24 cellular contexts compared by ENCODE assay signal in the genomic region with DNA sequence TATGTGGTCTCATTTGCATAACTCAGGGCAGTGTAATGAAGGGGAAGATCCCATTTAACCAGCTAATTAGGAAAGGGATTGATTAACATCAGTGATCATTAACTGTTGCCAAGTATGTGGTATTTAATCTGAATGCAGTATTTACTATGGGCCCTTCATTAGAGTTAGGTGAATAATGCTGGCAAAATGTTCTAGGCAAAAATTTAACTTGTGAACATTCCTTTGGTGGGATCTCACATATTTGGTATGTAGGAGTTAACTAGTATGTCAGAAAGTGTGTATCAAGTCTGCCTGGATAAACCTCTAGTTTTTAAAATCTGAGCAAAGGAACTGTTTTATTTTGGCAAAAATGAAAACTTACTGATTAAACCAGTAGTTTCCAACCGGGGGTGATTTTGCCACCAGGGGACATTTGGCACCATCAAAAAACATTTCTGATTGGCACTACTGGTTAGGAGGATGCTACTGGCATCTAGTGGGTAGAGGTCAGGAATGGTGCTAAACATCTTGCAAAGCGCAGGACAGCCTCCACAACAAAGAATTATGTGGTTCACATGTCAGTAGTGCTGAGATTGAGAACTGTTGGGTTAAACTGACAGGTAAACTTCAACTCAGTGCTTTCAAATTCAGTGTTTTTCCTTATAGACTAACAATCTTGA. TPM values are rescaled to one million over a fixed set of nuclear protein-coding genes. Genes with fewer than 3 reads are reported as not detected.
DNase-seq lines count a peak whose midpoint lies in the region; ATAC-seq and TF ChIP-seq lines count a peak whose summit lies in the region.
"Had no signal": no experiment of that assay in that cellular context is flagged by ENCODE, and none has a peak within 500 bp of the region (broad histone marks: within the 10 kb centered on the region; RNA-seq: fewer than 3 reads in every experiment).

No MANE protein-coding gene starts in this region.

- H2BK12ac ChIP-seq in mesenchymal stem cell (ENCODE audit: low read length in 2 of 2): peak overlapping the region in 1 of 2 experiments; percentile 30

- no peaks in the 10 kb centered on the region for H4K20me1 ChIP-seq in Loucy (ENCODE audit: insufficient read depth, low read length, poor library complexity, severe bottlenecking)

- H4K91ac ChIP-seq in mesenchymal stem cell (ENCODE audit: low read length): no peak overlapping the region

- no peak overlapping the region for H3K14ac ChIP-seq in mesenchymal stem cell (ENCODE audit: low read length in 2 of 2)

- H3K4me3 Mint-ChIP-seq in stimulated activated naive B cell treated with anti-CD40 and anti-IgM and Interleukin-4, amounts not matched to agents 10 μg/mL and 1 μg/mL and 100 μg/mL, for 72 hours: no peak overlapping the region
- H3K4me3 Mint-ChIP-seq: activated naive CD8-positive, alpha-beta T cell; stimulated activated naive CD8-positive, alpha-beta T cell treated with anti-CD3 and anti-CD28 coated beads, Interleukin-15, Interleukin-2, amounts not matched to agents 100 ng/mL and 50 ng/mL, for 24 hours had no signal

- H2AK5ac ChIP-seq in mesenchymal stem cell (ENCODE audit: low read length, severe bottlenecking): peak overlapping the region; percentile 52

- H3K4me1 ChIP-seq in Loucy (ENCODE audit: insufficient read depth, low read length, poor library complexity, severe bottlenecking): no peaks in the 10 kb centered on the region
- H3K4me1 ChIP-seq in mesenchymal stem cell (ENCODE audit: control insufficient read depth, insufficient read depth, low read depth, low read length): peaks cover 17% of the 10 kb centered on the region
- H3K4me1 ChIP-seq: tibial nerve had no signal

- H2BK120ac ChIP-seq in mesenchymal stem cell (ENCODE audit: low read depth, low read length): no peak overlapping the region

- H3K23ac ChIP-seq in mesenchymal stem cell (ENCODE audit: low read length in 2 of 2): no peak overlapping the region

- H3F3A ChIP-seq in Loucy (ENCODE audit: low read depth): no peaks in the 10 kb centered on the region

- H3K36me3 Mint-ChIP-seq in stimulated activated naive B cell treated with anti-CD40 and anti-IgM and Interleukin-4, amounts not matched to agents 10 μg/mL and 1 μg/mL and 100 μg/mL, for 72 hours: no peaks in the 10 kb centered on the region
- H3K36me3 Mint-ChIP-seq: activated naive CD8-positive, alpha-beta T cell had no signal

- H2BK5ac ChIP-seq in mesenchymal stem cell (ENCODE audit: low read depth, low read length, poor library complexity, severe bottlenecking): peak overlapping the region; percentile 75

- H3K9me3 Mint-ChIP-seq in stimulated activated naive B cell treated with anti-CD40 and anti-IgM and Interleukin-4, amounts not matched to agents 10 μg/mL and 1 μg/mL and 100 μg/mL, for 72 hours: no peaks in the 10 kb centered on the region

- no peaks in the 10 kb centered on the region for H3K79me1 ChIP-seq in mesenchymal stem cell (replicated peaks; ENCODE audit: low read length, poor library complexity, severe bottlenecking)

- DNase-seq in ACHN (peak; percentile 64), cardiac fibroblast (ENCODE audit: low read depth in 2 of 2) (peak; percentile 10 to 53), mesenchymal stem cell (no peak), RWPE1 (ENCODE audit: low spot score) (no peak)
- no peak for DNase-seq in stimulated activated naive B cell treated with anti-CD40 and anti-IgM and Interleukin-4, amounts not matched to agents 10 μg/mL and 1 μg/mL and 100 μg/mL, for 72 hours
- DNase-seq in stimulated activated CD4-positive, alpha-beta T cell treated with anti-CD3 and anti-CD28 coated beads, Interleukin-1b, Interleukin-23, amount 100 ng/mL, for 48 hours: no peak
- DNase-seq: C1 segment of cervical spinal cord; DMS 273 treated with DMSO at 0.1 percent for 48 hours; erythroblast; NCI-H1694; NCI-H2227 treated with DMSO at 0.1 percent for 48 hours; occipital lobe; stimulated activated CD4-positive, alpha-beta T cell treated with anti-CD3 and anti-CD28 coated beads, Interleukin-2, amount 100 ng/mL, for 24 hours; T1000 had no signal

- H3K18ac ChIP-seq in mesenchymal stem cell (ENCODE audit: low read depth in 1 of 2, low read length in 2 of 2): no peak overlapping the region

- no peak overlapping the region for H2AFZ ChIP-seq in Loucy (ENCODE audit: low read length)
- H2AFZ ChIP-seq in mesenchymal stem cell (ENCODE audit: low read depth, low read length): no peak overlapping the region

- POLR2A ChIA-PET in RWPE1 (lab: Yijun Ruan, JAX; ENCODE audit: low non-redundant PET): no interaction called here

- no peak overlapping the region for H3K4ac ChIP-seq in mesenchymal stem cell (ENCODE audit: low read depth in 1 of 2, low read length in 2 of 2)

- H3K9ac ChIP-seq in Loucy (ENCODE audit: low read depth, low read length, poor library complexity, severe bottlenecking) (no peak overlapping the region), mesenchymal stem cell (ENCODE audit: low read length) (no peak overlapping the region)

- no peaks in the 10 kb centered on the region for H3K4me1 Mint-ChIP-seq in stimulated activated naive B cell treated with anti-CD40 and anti-IgM and Interleukin-4, amounts not matched to agents 10 μg/mL and 1 μg/mL and 100 μg/mL, for 72 hours

- peak overlapping the region; percentile 67 for H4K8ac ChIP-seq in mesenchymal stem cell (ENCODE audit: low read length)

- CTCF ChIA-PET in RWPE1 (lab: Yijun Ruan, JAX): interaction anchor here (0.6 kb wide), 1 partner anchor 26 kb away, joined by 4 read pairs; no protein-coding TSS in a partner anchor

- H2BK15ac ChIP-seq in mesenchymal stem cell (ENCODE audit: low read depth, poor library complexity, severe bottlenecking): no peak overlapping the region

- H3K27ac ChIP-seq in mesenchymal stem cell (ENCODE audit: low read length, poor library complexity, severe bottlenecking) (peak overlapping the region; percentile 96), RWPE1 (no peak overlapping the region)
- H3K27ac ChIP-seq: 22Rv1, cardiac muscle cell, tibial nerve had no signal

- H3K27me3 Mint-ChIP-seq in stimulated activated naive B cell treated with anti-CD40 and anti-IgM and Interleukin-4, amounts not matched to agents 10 μg/mL and 1 μg/mL and 100 μg/mL, for 72 hours: no peaks in the 10 kb centered on the region
- H3K27me3 Mint-ChIP-seq: stimulated activated naive CD8-positive, alpha-beta T cell treated with anti-CD3 and anti-CD28 coated beads, Interleukin-15, Interleukin-2, amounts not matched to agents 100 ng/mL and 50 ng/mL, for 24 hours had no signal

- H3K4me2 ChIP-seq in Loucy (ENCODE audit: low read depth, low read length, poor library complexity, severe bottlenecking) (no peak overlapping the region), mesenchymal stem cell (ENCODE audit: low read length, poor library complexity, severe bottlenecking) (peak overlapping the region; percentile 34)

- no peak overlapping the region for H3K27ac Mint-ChIP-seq in stimulated activated naive B cell treated with anti-CD40 and anti-IgM and Interleukin-4, amounts not matched to agents 10 μg/mL and 1 μg/mL and 100 μg/mL, for 72 hours
- H3K27ac Mint-ChIP-seq: activated naive CD8-positive, alpha-beta T cell; stimulated activated naive CD8-positive, alpha-beta T cell treated with anti-CD3 and anti-CD28 coated beads, Interleukin-15, Interleukin-2, amounts not matched to agents 100 ng/mL and 50 ng/mL, for 24 hours had no signal

- no peaks in the 10 kb centered on the region for H3K9me2 ChIP-seq in Loucy (replicated peaks; ENCODE audit: low read depth, low read length)

- TF ChIP-seq CTCF in Loucy (conservative IDR thresholded peaks at IDR 0.05; ENCODE audit: low read length): 0 out of 2 replicates have a peak, but pooled peaks have one; percentile 9
- TF ChIP-seq CTCF in cardiac fibroblast (IDR thresholded peaks at IDR 0.05; ENCODE audit: low read depth, low read length): no peak
- TF ChIP-seq CTCF in RWPE1 (conservative IDR thresholded peaks at IDR 0.05; ENCODE audit: low read depth): no peak

- ATAC-seq in stimulated activated naive B cell treated with anti-CD40 and anti-IgM and Interleukin-4, amounts not matched to agents 10 μg/mL and 1 μg/mL and 100 μg/mL, for 72 hours (replicated peaks): no peak
- ATAC-seq in GM18502 (IDR thresholded peaks at IDR 0.05; ENCODE audit: poor library complexity, unreplicated experiment): no peak
- ATAC-seq: activated CD4-positive, CD25-positive, alpha-beta regulatory T cell treated with anti-CD3 and anti-CD28 coated beads, Interleukin-2, amount 50 U/mL, for 24 hours; Panc1 had no signal

- H3K79me2 ChIP-seq in Loucy (ENCODE audit: insufficient read depth, low read length): no peaks in the 10 kb centered on the region

- H3K36me3 ChIP-seq in Loucy (ENCODE audit: insufficient read depth, low read length) (no peaks in the 10 kb centered on the region), mesenchymal stem cell (ENCODE audit: control insufficient read depth in 1 of 2, insufficient read depth in 2 of 2, low read depth in 1 of 2, low read length in 2 of 2) (no peaks in the 10 kb centered on the region)
- H3K36me3 ChIP-seq: cardiac muscle cell, tibial nerve had no signal

- H3K4me3 ChIP-seq in Loucy (ENCODE audit: low read length, poor library complexity, severe bottlenecking) (no peak overlapping the region), cardiac fibroblast (replicated peaks in 1 of 2; ENCODE audit: low read depth in 2 of 2, low read length in 2 of 2) (no peak overlapping the region), mesenchymal stem cell (ENCODE audit: insufficient read depth in 1 of 2, low read depth in 1 of 2, low read length in 2 of 2) (no peak overlapping the region)
- H3K4me3 ChIP-seq: cardiac muscle cell, tibial nerve had no signal

- 53% methylated on average over 2 of the region's 2 CpGs for WGBS in mesenchymal stem cell

- H3K9me3 ChIP-seq in Loucy (ENCODE audit: insufficient read depth, low read depth, low read length): no peaks in the 10 kb centered on the region
- no peaks in the 10 kb centered on the region for H3K9me3 ChIP-seq in mesenchymal stem cell (ENCODE audit: control insufficient read depth, low read length)
- H3K9me3 ChIP-seq: tibial nerve had no signal

- in situ Hi-C loops in ACHN (cut with HindIII; ENCODE audit: low pct_ligation_motif_present, low pct_unique_long_range_greater_than_20kb, low sequenced_read_pairs): no loop called here

- H3K27me3 ChIP-seq in Loucy (ENCODE audit: insufficient read depth, low read length, poor library complexity, severe bottlenecking): no peaks in the 10 kb centered on the region
- H3K27me3 ChIP-seq in mesenchymal stem cell (ENCODE audit: control insufficient read depth in 1 of 2, insufficient read depth in 1 of 2, low read length in 2 of 2): no peaks in the 10 kb centered on the region
- H3K27me3 ChIP-seq: cardiac muscle cell, tibial nerve had no signal

RNA-seq across cellular contexts. Expression of gene LRTM1, which starts 22.5 kb away (rescaled TPM):
- 0.07 TPM for polyA plus RNA-seq in mesenchymal stem cell (2013, experiment 1 of 2)
- polyA plus RNA-seq in mesenchymal stem cell (2013, experiment 2 of 2): 0.12 TPM
- polyA plus RNA-seq: liver had no signal

Comparison
In these comparisons a context has a peak if more than half of its experiments do, and no peak if none do; other contexts are left out.
1. DNase-seq: peak in ACHN (single experiment) and cardiac fibroblast (2 of 2); none in mesenchymal stem cell (single experiment), stimulated activated naive B cell treated with anti-CD40 and anti-IgM and Interleukin-4, amounts not matched to agents 10 μg/mL and 1 μg/mL and 100 μg/mL, for 72 hours (single experiment), RWPE1 (single experiment) and stimulated activated CD4-positive, alpha-beta T cell treated with anti-CD3 and anti-CD28 coated beads, Interleukin-1b, Interleukin-23, amount 100 ng/mL, for 48 hours (single experiment).